ENCODE assay signal across 18 cellular contexts in genomic region chr10:132910186-132910880, GRCh38. TPM values are rescaled to one million over a fixed set of nuclear protein-coding genes. Genes with fewer than 3 reads are reported as not detected.
"Had no signal": no experiment of that assay in that cellular context is flagged by ENCODE, and none has a peak within 500 bp of the region (broad histone marks: within the 10 kb centered on the region; RNA-seq: fewer than 3 reads in every experiment).

No MANE protein-coding gene starts in this region.

- FAIRE-seq: endometrium, small intestine had no signal

- H3K4me3 Mint-ChIP-seq: activated naive CD4-positive, alpha-beta T cell treated with anti-CD3 and anti-CD28 coated beads, Interleukin-2, amount 50 U/mL, for 24 hours; neural progenitor cell had no signal

- H2AFZ ChIP-seq: neural progenitor cell, parathyroid adenoma had no signal

- H3K36me3 Mint-ChIP-seq: activated naive CD4-positive, alpha-beta T cell treated with anti-CD3 and anti-CD28 coated beads, Interleukin-2, amount 50 U/mL, for 24 hours; neural progenitor cell had no signal

- H3K9me3 Mint-ChIP-seq: activated naive CD4-positive, alpha-beta T cell treated with anti-CD3 and anti-CD28 coated beads, Interleukin-2, amount 50 U/mL, for 24 hours had no signal

- H3K36me3 ChIP-seq: adrenal gland, colonic mucosa, neural progenitor cell, upper lobe of left lung had no signal

- H3K9me3 ChIP-seq: adrenal gland, colonic mucosa, upper lobe of left lung had no signal

- H3K79me2 ChIP-seq: parathyroid adenoma had no signal

- H3K9ac ChIP-seq: neural progenitor cell, parathyroid adenoma had no signal

- H3K27ac ChIP-seq: adrenal gland, colonic mucosa, neural progenitor cell, parathyroid adenoma, SK-N-MC, upper lobe of left lung had no signal

- H3K4me2 ChIP-seq: neural progenitor cell had no signal

- H3K27me3 ChIP-seq: adrenal gland, colonic mucosa, neural progenitor cell, upper lobe of left lung had no signal

- ATAC-seq: activated CD4-positive, CD25-positive, alpha-beta regulatory T cell treated with anti-CD3 and anti-CD28 coated beads, Interleukin-2, amount 50 U/mL, for 24 hours had no signal

- H3K4me1 ChIP-seq: adrenal gland, colonic mucosa, parathyroid adenoma, upper lobe of left lung had no signal

- H3K27ac Mint-ChIP-seq: activated naive CD4-positive, alpha-beta T cell treated with anti-CD3 and anti-CD28 coated beads, Interleukin-2, amount 50 U/mL, for 24 hours; neural progenitor cell had no signal

- H3K4me3 ChIP-seq: adrenal gland, colonic mucosa, lung, neural progenitor cell, SK-N-MC, upper lobe of left lung had no signal

- DNase-seq: caudate nucleus; colonic mucosa; hippocampal formation; midbrain; small intestine; stimulated activated CD4-positive, alpha-beta T cell treated with anti-CD3 and anti-CD28 coated beads, Interleukin-4, amount 100 ng/mL, for 24 hours; stimulated activated naive CD4-positive, alpha-beta T cell; substantia nigra had no signal

RNA-seq across cellular contexts. Expression of gene CFAP46, which starts 32.0 kb away (rescaled TPM):
- total RNA-seq: myocyte had no signal
